8 cellular contexts compared by ENCODE assay signal in genomic region chr14:72476657-72477499, GRCh38.
DNase-seq lines count a peak whose midpoint lies in the region; TF ChIP-seq lines count a peak whose summit lies in the region.

No MANE protein-coding gene starts in this region.

- no peaks in the 10 kb centered on the region for H3K27me3 Mint-ChIP-seq in H9 (ENCODE audit: low read depth)

- H2AFZ ChIP-seq in H9 (ENCODE audit: low read length): no peak overlapping the region
- H2AFZ ChIP-seq in MM.1S (ENCODE audit: low read length): 0 out of 2 replicates have a peak overlapping the region, but pooled peaks have one; percentile 31

- peaks cover 22 to 35% of the 10 kb centered on the region in 2 experiments for H3K4me1 Mint-ChIP-seq in H9

- no peak overlapping the region for H3K23ac ChIP-seq in H9 (ENCODE audit: insufficient read length, low read depth, low read length)

- H2AK5ac ChIP-seq in H9 (ENCODE audit: insufficient read length, low read length): no peak overlapping the region

- H3K4me2 ChIP-seq in H9 (ENCODE audit: insufficient read depth, insufficient read length, low read length) (no peak overlapping the region), MM.1S (ENCODE audit: low read depth, low read length) (peak overlapping the region; percentile 87)

- H3K79me2 ChIP-seq in H9 (ENCODE audit: insufficient read depth, low read length): no peaks in the 10 kb centered on the region
- no peaks in the 10 kb centered on the region for H3K79me2 ChIP-seq in MM.1S (ENCODE audit: low read length)

- H4K20me1 ChIP-seq in H9 (ENCODE audit: control insufficient read depth, insufficient read depth, insufficient read length): peaks cover 3% of the 10 kb centered on the region
- H4K20me1 ChIP-seq in MM.1S (ENCODE audit: insufficient read depth, low read length): no peaks in the 10 kb centered on the region

- no peak overlapping the region for H3K4ac ChIP-seq in H9 (ENCODE audit: low read depth, low read length)

- peaks cover 43% of the 10 kb centered on the region for H3F3A ChIP-seq in MM.1S (ENCODE audit: insufficient read depth, low read length)

- peak; percentile 16 for TF ChIP-seq POLR2A in GM10847 (IDR thresholded peaks at IDR 0.05; ENCODE audit: extremely low read depth, insufficient read length)

- no peak overlapping the region for H3T11ph ChIP-seq in H9 (ENCODE audit: low read length)

- H3K4me1 ChIP-seq in H9 (ENCODE audit: insufficient read depth, low read length): peaks cover 2% of the 10 kb centered on the region; the same call in 1 of the 2 replicates
- H3K4me1 ChIP-seq in MM.1S (ENCODE audit: low read length): peaks cover 50% of the 10 kb centered on the region

- no peak overlapping the region for H3K56ac ChIP-seq in H9 (ENCODE audit: insufficient read length, low read depth, low read length)

- H2BK20ac ChIP-seq in H9 (ENCODE audit: low read depth, low read length, poor library complexity, severe bottlenecking): no peak overlapping the region

- no peak overlapping the region for H2BK120ac ChIP-seq in H9 (ENCODE audit: low read depth, low read length, poor library complexity, severe bottlenecking)

- H3K27ac ChIP-seq in H9 (ENCODE audit: insufficient read length, low read depth, low read length): no peak overlapping the region
- peak overlapping the region; percentile 100 for H3K27ac ChIP-seq in MM.1S (ENCODE audit: low read length)

- no peak overlapping the region for H4K8ac ChIP-seq in H9 (replicated peaks; ENCODE audit: insufficient read length, low read depth, low read length)

- H3K9me2 ChIP-seq in MM.1S (replicated peaks; ENCODE audit: insufficient read depth, low read length): no peaks in the 10 kb centered on the region

- H3K27me3 ChIP-seq in H9 (ENCODE audit: insufficient read depth, low read length) (no peaks in the 10 kb centered on the region), MM.1S (replicated peaks; ENCODE audit: insufficient read depth, low read length) (no peaks in the 10 kb centered on the region)

- H3K9ac ChIP-seq in H9 (ENCODE audit: extremely low read depth, insufficient read length, low read length) (no peak overlapping the region), MM.1S (ENCODE audit: low read length) (peak overlapping the region; percentile 85)

- H3K27ac Mint-ChIP-seq in H9: no peak overlapping the region

- H2BK12ac ChIP-seq in H9 (ENCODE audit: insufficient read length, low read depth, low read length): no peak overlapping the region

- no CpG with 5 or more reads among the region's 8 CpGs for WGBS in H9 (ENCODE audit: extremely low coverage, insufficient read length, low lambda C conversion rate)

- no peaks in the 10 kb centered on the region for H3K79me1 ChIP-seq in H9 (ENCODE audit: insufficient read depth, low read depth, low read length, poor library complexity, severe bottlenecking)

- H3K9me3 ChIP-seq in H9 (ENCODE audit: control insufficient read depth, low read depth, low read length): no peaks in the 10 kb centered on the region
- no peaks in the 10 kb centered on the region for H3K9me3 ChIP-seq in MM.1S (replicated peaks; ENCODE audit: insufficient read depth, low read length)

- peak overlapping the region; percentile 42 for H3K4me3 ChIP-seq in MM.1S (ENCODE audit: low read length)

- no peak overlapping the region for H3K14ac ChIP-seq in H9 (ENCODE audit: insufficient read depth, low read length)

- no peak overlapping the region for H4K5ac ChIP-seq in H9 (ENCODE audit: insufficient read length, low read depth, low read length)

- no peaks in the 10 kb centered on the region for H3K9me3 Mint-ChIP-seq in H9

- H3K18ac ChIP-seq in H9 (ENCODE audit: insufficient read length, low read depth, low read length): no peak overlapping the region

- H3K36me3 ChIP-seq in MM.1S (replicated peaks; ENCODE audit: insufficient read depth, low read length): no peaks in the 10 kb centered on the region

- no peak overlapping the region for H4K91ac ChIP-seq in H9 (ENCODE audit: insufficient read length, low read depth, low read length)

- H3K23me2 ChIP-seq in H9 (ENCODE audit: insufficient read length, low read depth, low read length, poor library complexity, severe bottlenecking): no peaks in the 10 kb centered on the region

- peak; percentile 33 for DNase-seq in H9
- DNase-seq in MM.1S: peak; percentile 87
- DNase-seq in activated CD8-positive, alpha-beta memory T cell treated with anti-CD3 and anti-CD28 coated beads, Interleukin-2, amount 50 U/mL, for 4 hours: peak; percentile 54
- peak; percentile 18 for DNase-seq in germinal center (ENCODE audit: low spot score)
- peak; percentile 67 for DNase-seq in stimulated activated CD4-positive, alpha-beta T cell treated with anti-CD3 and anti-CD28 coated beads, Interleukin-2, amount 100 ng/mL, for 4 hours (ENCODE audit: low read depth)
- DNase-seq in NCI-H2081 treated with DMSO at 0.1 percent for 48 hours (lab: John Stamatoyannopoulos, UW): no peak
- no peak for DNase-seq in NCI-H1930 (lab: John Stamatoyannopoulos, UW)

- no peak overlapping the region for H3K4me3 Mint-ChIP-seq in H9

- no peak overlapping the region for H2BK5ac ChIP-seq in H9 (ENCODE audit: insufficient read length, low read length)

- H2BK15ac ChIP-seq in H9 (ENCODE audit: low read depth, low read length): no peak overlapping the region

- TF ChIP-seq CTCF in H9 (conservative IDR thresholded peaks at IDR 0.05): no peak
- no peak for TF ChIP-seq CTCF in MM.1S (IDR thresholded peaks at IDR 0.05; ENCODE audit: low read length)

- no peaks in the 10 kb centered on the region for H3K36me3 Mint-ChIP-seq in H9 (ENCODE audit: insufficient read depth in 1 of 3, low read depth in 3 of 3)

Comparison
In these comparisons a context has a peak if more than half of its experiments do, and no peak if none do; other contexts are left out.
1. DNase-seq: peak in H9 (single experiment), MM.1S (single experiment), activated CD8-positive, alpha-beta memory T cell treated with anti-CD3 and anti-CD28 coated beads, Interleukin-2, amount 50 U/mL, for 4 hours (single experiment), germinal center (single experiment) and stimulated activated CD4-positive, alpha-beta T cell treated with anti-CD3 and anti-CD28 coated beads, Interleukin-2, amount 100 ng/mL, for 4 hours (single experiment); none in NCI-H2081 treated with DMSO at 0.1 percent for 48 hours (single experiment) and NCI-H1930 (0 of 2).